Comparison of ENCODE assay signal across 21 cellular contexts in genomic region chr17:66044083-66044482, GRCh38.
DNase-seq lines count a peak whose midpoint lies in the region; ATAC-seq, FAIRE-seq and TF ChIP-seq lines count a peak whose summit lies in the region.
"Had no signal": no experiment of that assay in that cellular context is flagged by ENCODE, and none has a peak within 500 bp of the region (broad histone marks: within the 10 kb centered on the region; RNA-seq: fewer than 3 reads in every experiment).

No MANE protein-coding gene starts in this region.

- FAIRE-seq in frontal cortex (lab: Jason Lieb, UNC) (peak; percentile 87), small intestine (lab: Jason Lieb, UNC) (peak; percentile 85)
- FAIRE-seq: GM12891, GM18507 had no signal

- H3K79me2 ChIP-seq in OCI-LY3 (ENCODE audit: low read length), result no peaks in the 10 kb centered on the region

- 71 to 100% (median 93%) methylated on average over 2 of the region's 2 CpGs for WGBS in small intestine, 3 donors

- peak overlapping the region; percentile 44 for H3K4me2 ChIP-seq in OCI-LY3 (ENCODE audit: low read length)
- H3K4me2 ChIP-seq: BLaER1 had no signal

- no peak overlapping the region for H3K4me3 ChIP-seq in OCI-LY3 (ENCODE audit: low read length)
- H3K4me3 ChIP-seq in small intestine (ENCODE audit: low read depth in 1 of 2, low read length in 2 of 2), result no peak overlapping the region
- H3K4me3 ChIP-seq: BLaER1, HAP-1 had no signal

- TF ChIP-seq CTCF in OCI-LY3 (IDR thresholded peaks at IDR 0.05; ENCODE audit: low read depth, low read length) (no peak), VCaP (conservative IDR thresholded peaks at IDR 0.05) (no peak)

- H3K27ac ChIP-seq in OCI-LY3 (ENCODE audit: low read length) (no peak overlapping the region), VCaP (peak overlapping the region; percentile 65), small intestine (ENCODE audit: low read depth in 1 of 2, low read length in 1 of 2) (no peak overlapping the region)
- H3K27ac ChIP-seq: BLaER1, C4-2B had no signal

- H2AFZ ChIP-seq in OCI-LY3 (ENCODE audit: low read depth, low read length), result 0 out of 2 replicates have a peak overlapping the region, but pooled peaks have one; percentile 62

- no peak for ATAC-seq in HG03520 (IDR thresholded peaks at IDR 0.05; ENCODE audit: unreplicated experiment)
- ATAC-seq: CD8-positive, alpha-beta T cell had no signal

- intact Hi-C loops in head of caudate nucleus (cut with DNase I), result no loop called here

- no peaks in the 10 kb centered on the region for H3K36me3 ChIP-seq in OCI-LY3 (replicated peaks; ENCODE audit: low read depth, low read length)
- no peaks in the 10 kb centered on the region for H3K36me3 ChIP-seq in small intestine (ENCODE audit: control insufficient read depth in 2 of 2, insufficient read depth in 2 of 2, low read length in 2 of 2)
- H3K36me3 ChIP-seq: BLaER1, HAP-1 had no signal

- H3K27me3 ChIP-seq in OCI-LY3 (ENCODE audit: low read depth, low read length) (no peaks in the 10 kb centered on the region), small intestine (ENCODE audit: control insufficient read depth in 2 of 2, insufficient read depth in 2 of 2, low read length in 2 of 2) (no peaks in the 10 kb centered on the region)
- H3K27me3 ChIP-seq: BLaER1 had no signal

- H3K9ac ChIP-seq in OCI-LY3 (ENCODE audit: low read length), result no peak overlapping the region
- H3K9ac ChIP-seq: BLaER1 had no signal

- H3K9me3 ChIP-seq in OCI-LY3 (ENCODE audit: insufficient read depth, low read length), result no peaks in the 10 kb centered on the region
- no peaks in the 10 kb centered on the region for H3K9me3 ChIP-seq in small intestine (ENCODE audit: control insufficient read depth, low read depth)
- H3K9me3 ChIP-seq: BLaER1, Caco-2, HAP-1 had no signal

- DNase-seq in frontal cortex (ENCODE audit: low spot score in 2 of 2), result no peak
- no peak for DNase-seq in small intestine
- DNase-seq in T-helper 9 cell, result no peak
- no peak for DNase-seq in stimulated activated CD4-positive, alpha-beta T cell treated with anti-CD3 and anti-CD28 coated beads, Interleukin-12 subunit alpha, Interleukin-12 subunit beta, amount 100 ng/mL, for 4 hours
- no peak for DNase-seq in head of caudate nucleus
- DNase-seq: Caco-2; CD4-positive, CD25-positive, alpha-beta regulatory T cell; CD8-positive, alpha-beta T cell; DMS153; DND-41; GDM1; GOT3; HFFc6 had no signal

- H3K4me1 ChIP-seq in OCI-LY3 (ENCODE audit: low read length) (peaks cover 20% of the 10 kb centered on the region), small intestine (ENCODE audit: control insufficient read depth in 2 of 2, insufficient read depth in 1 of 2, low read depth in 1 of 2, low read length in 1 of 2) (no peaks in the 10 kb centered on the region)
- H3K4me1 ChIP-seq: BLaER1, Caco-2, HAP-1 had no signal

- no peaks in the 10 kb centered on the region for H4K20me1 ChIP-seq in OCI-LY3 (ENCODE audit: insufficient read depth, low read length)
- H4K20me1 ChIP-seq: BLaER1 had no signal
